ENCODE assay signal across 23 cellular contexts in genomic region chrX:54979432-54979831, GRCh38. TPM values are rescaled to one million over a fixed set of nuclear protein-coding genes. Genes with fewer than 3 reads are reported as not detected.
"Had no signal": no experiment of that assay in that cellular context is flagged by ENCODE, and none has a peak within 500 bp of the region (broad histone marks: within the 10 kb centered on the region; RNA-seq: fewer than 3 reads in every experiment).

No MANE protein-coding gene starts in this region.

- ATAC-seq: Panc1, SK-N-SH treated with all-trans-retinoic acid at 6 μM for 48 hours had no signal

- H3K9me3 ChIP-seq: MG63, SJCRH30 had no signal

- H3K4me1 ChIP-seq: SJCRH30 had no signal

- H3K27me3 ChIP-seq: MG63, SJCRH30 had no signal

- H3K27ac ChIP-seq: HL-60, RWPE1, SJCRH30 had no signal

- DNase-seq: Karpas-422, KG1, MG63, NCI-H1092, NCI-H1105 treated with DMSO at 0.1 percent for 48 hours, NCI-H1417 treated with DMSO at 0.1 percent for 48 hours, NCI-H1694, NCI-H187 treated with DMSO at 0.1 percent for 48 hours, NCI-H2081, NCI-H2107, NCI-H2227 treated with DMSO at 0.1 percent for 48 hours, NCI-H524, NCI-H526 treated with DMSO at 0.1 percent for 48 hours, NCI-H82, SHP77 treated with DMSO at 0.1 percent for 48 hours, SJCRH30, T-helper 1 cell had no signal

- H3K4me3 ChIP-seq: MG63, SJCRH30 had no signal

- FAIRE-seq: HTR-8/SVneo had no signal

- H3K36me3 ChIP-seq: MG63, SJCRH30 had no signal

RNA-seq across cellular contexts. Expression of gene PFKFB1, which starts 14.6 kb away (rescaled TPM):
- total RNA-seq: NCI-H460 had no signal

RNA-seq across cellular contexts. Expression of gene ALAS2, which starts 51.3 kb away (rescaled TPM):
- total RNA-seq: NCI-H460, SJCRH30 had no signal
